ENCODE assay signal across 1 cellular context in genomic region chr3:148975277-148975676, GRCh38.
TF ChIP-seq lines count a peak whose summit lies in the region.

No MANE protein-coding gene starts in this region.

TF ChIP-seq in GM23338, 12 proteins besides CTCF, POLR2A, EP300 and RAD21 (continued from another document):
- TF ChIP-seq ETS1 (IDR thresholded peaks at IDR 0.05) (no peak), ZNF114 (CRISPR knock-in tag; IDR thresholded peaks at IDR 0.05) (no peak), NANOG (IDR thresholded peaks at IDR 0.05; ENCODE audit: borderline replicate concordance) (no peak), CREB1 (CRISPR knock-in tag; IDR thresholded peaks at IDR 0.05; ENCODE audit: low read depth) (no peak), ZNF462 (CRISPR knock-in tag; IDR thresholded peaks at IDR 0.05) (no peak), ZNF331 (CRISPR knock-in tag; IDR thresholded peaks at IDR 0.05; ENCODE audit: low read depth) (no peak), EZH2 (IDR thresholded peaks at IDR 0.05; ENCODE audit: low read depth, unreplicated experiment) (no peak), EZH2phosphoT487 (IDR thresholded peaks at IDR 0.05; ENCODE audit: unreplicated experiment) (no peak)
